In genomic region chr19:16614941-16615340, GRCh38 we compare ENCODE assay signal across 16 cellular contexts. TPM values are rescaled to one million over a fixed set of nuclear protein-coding genes. Genes with fewer than 3 reads are reported as not detected.
DNase-seq lines count a peak whose midpoint lies in the region; ATAC-seq, FAIRE-seq and TF ChIP-seq lines count a peak whose summit lies in the region.
"Had no signal": no experiment of that assay in that cellular context is flagged by ENCODE, and none has a peak within 500 bp of the region (broad histone marks: within the 10 kb centered on the region; RNA-seq: fewer than 3 reads in every experiment).

No MANE protein-coding gene starts in this region.

- peaks cover 47 to 92% (median 72%) of the 10 kb centered on the region in 4 donors for H3K4me1 Mint-ChIP-seq in CD4-positive, alpha-beta memory T cell
- peaks cover 38% of the 10 kb centered on the region for H3K4me1 Mint-ChIP-seq in GM23338
- peaks cover 16% of the 10 kb centered on the region for H3K4me1 Mint-ChIP-seq in astrocyte (ENCODE audit: low read depth, unreplicated experiment)
- peaks cover 45 to 91% (median 83%) of the 10 kb centered on the region in 4 donors for H3K4me1 Mint-ChIP-seq in naive thymus-derived CD8-positive, alpha-beta T cell

- intact Hi-C loops in CD4-positive, alpha-beta memory T cell (cut with micrococcal nuclease), result no loop called here

- H3K4me2 ChIP-seq in GM23338, result no peak overlapping the region
- no peak overlapping the region for H3K4me2 ChIP-seq in astrocyte (ENCODE audit: low read length)

- no peak overlapping the region for H3K4me3 ChIP-seq in CD4-positive, alpha-beta memory T cell (ENCODE audit: low read length in 2 of 2)
- H3K4me3 ChIP-seq in GM23338 (no peak overlapping the region), astrocyte (ENCODE audit: insufficient read depth, low read depth, low read length) (no peak overlapping the region)
- H3K4me3 ChIP-seq: lower lobe of right lung, testis had no signal

- ATAC-seq in GM23338, result peak; percentile 11; the same call in 2 of the 3 replicates
- ATAC-seq in naive thymus-derived CD8-positive, alpha-beta T cell, result peak in 1 of 2 donors; percentile 20
- no peak for ATAC-seq in HG02973 (IDR thresholded peaks at IDR 0.05; ENCODE audit: unreplicated experiment)
- ATAC-seq: esophagus mucosa, lower lobe of right lung, SK-N-SH treated with all-trans-retinoic acid at 6 μM for 48 hours had no signal

- CTCF ChIA-PET in CD4-positive, alpha-beta memory T cell (lab: Charles Lee; ENCODE audit: partially characterized antibody), result interaction anchor here (0.6 kb wide), 1 partner anchor 157 kb away, joined by 3 read pairs; no protein-coding TSS in a partner anchor

- H3K27ac Mint-ChIP-seq in CD4-positive, alpha-beta memory T cell, result peak overlapping the region in 6 of 7 donors; percentile 51 to 86 (median 66)
- H3K27ac Mint-ChIP-seq in GM23338 (no peak overlapping the region), astrocyte (ENCODE audit: unreplicated experiment) (peak overlapping the region; percentile 62)
- peak overlapping the region in 9 of 10 donors; percentile 19 to 90 (median 74) for H3K27ac Mint-ChIP-seq in naive thymus-derived CD8-positive, alpha-beta T cell

- POLR2A ChIA-PET in CD4-positive, alpha-beta memory T cell (lab: Charles Lee; ENCODE audit: partially characterized antibody), result interaction anchor here (1.4 to 1.8 kb wide), 2 partner anchors 42 to 49 kb away, joined by 3 to 5 read pairs; partner anchors contain the start of gene SLC35E1
- POLR2A ChIA-PET in naive thymus-derived CD8-positive, alpha-beta T cell (lab: Charles Lee), result no interaction called here

- H3K36me3 Mint-ChIP-seq in CD4-positive, alpha-beta memory T cell, result peaks cover 0 to 3% of the 10 kb centered on the region in 2 donors
- H3K36me3 Mint-ChIP-seq in GM23338 (ENCODE audit: low read depth) (no peaks in the 10 kb centered on the region; the same call in 2 of the 3 replicates), astrocyte (ENCODE audit: low read depth, unreplicated experiment) (no peaks in the 10 kb centered on the region)
- no peaks in the 10 kb centered on the region for H3K36me3 Mint-ChIP-seq in naive thymus-derived CD8-positive, alpha-beta T cell

- no peak for FAIRE-seq in astrocyte (lab: Jason Lieb, UNC)
- FAIRE-seq: HTR-8/SVneo had no signal

- no peak overlapping the region for H3K27ac ChIP-seq in CD4-positive, alpha-beta memory T cell (ENCODE audit: low read depth, low read length)
- H3K27ac ChIP-seq in GM23338 (ENCODE audit: low read depth), result no peak overlapping the region
- no peak overlapping the region for H3K27ac ChIP-seq in astrocyte (ENCODE audit: low read depth, low read length)
- H3K27ac ChIP-seq: lower lobe of right lung, testis had no signal

- H2AFZ ChIP-seq in GM23338 (no peak overlapping the region), astrocyte (ENCODE audit: low read depth, low read length) (no peak overlapping the region)

- H3K79me2 ChIP-seq in GM23338 (replicated peaks; ENCODE audit: insufficient read depth) (peaks cover 100% of the 10 kb centered on the region), astrocyte (ENCODE audit: insufficient read depth, low read length) (peaks cover 100% of the 10 kb centered on the region)

- no peaks in the 10 kb centered on the region for H3K27me3 Mint-ChIP-seq in CD4-positive, alpha-beta memory T cell
- H3K27me3 Mint-ChIP-seq in GM23338 (ENCODE audit: insufficient read depth, low read depth, poor library complexity) (peaks cover 8% of the 10 kb centered on the region), astrocyte (ENCODE audit: low read depth, unreplicated experiment) (no peaks in the 10 kb centered on the region)
- no peaks in the 10 kb centered on the region for H3K27me3 Mint-ChIP-seq in naive thymus-derived CD8-positive, alpha-beta T cell

- no peaks in the 10 kb centered on the region for H3K36me3 ChIP-seq in CD4-positive, alpha-beta memory T cell (ENCODE audit: insufficient read depth, low read length)
- H3K36me3 ChIP-seq in GM23338 (ENCODE audit: insufficient read depth) (no peaks in the 10 kb centered on the region), astrocyte (ENCODE audit: insufficient read depth, low read length) (no peaks in the 10 kb centered on the region)
- H3K36me3 ChIP-seq: lower lobe of right lung had no signal

- no peak for DNase-seq in CD4-positive, alpha-beta memory T cell
- no peak for DNase-seq in GM23338 (ENCODE audit: low spot score)
- DNase-seq in astrocyte (ENCODE audit: low read depth), result no peak
- DNase-seq in naive thymus-derived CD8-positive, alpha-beta T cell, result no peak
- no peak for DNase-seq in NCI-H524 treated with DMSO at 0.1 percent for 48 hours (lab: John Stamatoyannopoulos, UW)
- no peak for DNase-seq in germinal center (ENCODE audit: low spot score)
- DNase-seq in Ammon's horn (ENCODE audit: low spot score), result no peak
- DNase-seq: activated CD4-positive, CD25-positive, alpha-beta regulatory T cell treated with anti-CD3 and anti-CD28 coated beads, Interleukin-2, amount 50 U/mL, for 72 hours; hypothalamus; lower lobe of right lung; NCI-H2171 treated with DMSO at 0.1 percent for 48 hours; testis had no signal

- H3K4me1 ChIP-seq in CD4-positive, alpha-beta memory T cell (ENCODE audit: insufficient read depth, low read length), result peaks cover 80% of the 10 kb centered on the region
- H3K4me1 ChIP-seq in GM23338 (ENCODE audit: insufficient read depth) (peaks cover 6% of the 10 kb centered on the region; the same call in 1 of the 2 replicates), astrocyte (ENCODE audit: insufficient read depth, low read length) (peaks cover 4% of the 10 kb centered on the region)

- H4K20me1 ChIP-seq in GM23338 (replicated peaks; ENCODE audit: insufficient read depth), result peaks cover 53% of the 10 kb centered on the region
- H4K20me1 ChIP-seq in astrocyte (ENCODE audit: insufficient read depth, low read length), result peaks cover 100% of the 10 kb centered on the region

- H3K27me3 ChIP-seq in CD4-positive, alpha-beta memory T cell (ENCODE audit: insufficient read depth, low read length), result no peaks in the 10 kb centered on the region
- H3K27me3 ChIP-seq in GM23338 (ENCODE audit: insufficient read depth), result no peaks in the 10 kb centered on the region
- H3K27me3 ChIP-seq in astrocyte (ENCODE audit: insufficient read depth, low read length), result no peaks in the 10 kb centered on the region
- H3K27me3 ChIP-seq: testis had no signal

- H3K4me3 Mint-ChIP-seq in CD4-positive, alpha-beta memory T cell, result peak overlapping the region in 4 of 8 donors; percentile 1 to 59 (median 40)
- H3K4me3 Mint-ChIP-seq in GM23338, result no peak overlapping the region
- no peak overlapping the region for H3K4me3 Mint-ChIP-seq in astrocyte (ENCODE audit: unreplicated experiment)
- H3K4me3 Mint-ChIP-seq in naive thymus-derived CD8-positive, alpha-beta T cell, result peak overlapping the region in 9 of 10 donors; percentile 3 to 56 (median 40)

- H3K9me2 ChIP-seq in GM23338 (ENCODE audit: insufficient read depth), result 0 out of 2 replicates have a peak, but pooled peaks cover 6% of the 10 kb centered on the region

- no peaks in the 10 kb centered on the region for H3F3A ChIP-seq in GM23338 (replicated peaks; ENCODE audit: low read depth)

- no peaks in the 10 kb centered on the region for H3K9me3 ChIP-seq in CD4-positive, alpha-beta memory T cell (ENCODE audit: control insufficient read depth in 1 of 2, low read length in 2 of 2)
- no peaks in the 10 kb centered on the region for H3K9me3 ChIP-seq in astrocyte (ENCODE audit: insufficient read depth, low read depth, low read length)
- H3K9me3 ChIP-seq: lower lobe of right lung, testis had no signal

- TF ChIP-seq CTCF in GM23338 (conservative IDR thresholded peaks at IDR 0.05; ENCODE audit: low read depth in 2 of 2) (no peak), astrocyte (IDR thresholded peaks at IDR 0.05; ENCODE audit: insufficient read depth, low read depth, low read length) (no peak)

- H3K9ac ChIP-seq in astrocyte (ENCODE audit: low read length), result no peak overlapping the region

- no peaks in the 10 kb centered on the region for H3K9me3 Mint-ChIP-seq in CD4-positive, alpha-beta memory T cell
- H3K9me3 Mint-ChIP-seq in GM23338 (no peaks in the 10 kb centered on the region), astrocyte (ENCODE audit: unreplicated experiment) (no peaks in the 10 kb centered on the region)
- no peaks in the 10 kb centered on the region for H3K9me3 Mint-ChIP-seq in naive thymus-derived CD8-positive, alpha-beta T cell

TF ChIP-seq in GM23338, 12 proteins besides CTCF, POLR2A, EP300 and RAD21:
- TF ChIP-seq CREB1 (CRISPR knock-in tag; IDR thresholded peaks at IDR 0.05; ENCODE audit: low read depth), result no peak
- no peak for TF ChIP-seq EZH2phosphoT487 (IDR thresholded peaks at IDR 0.05; ENCODE audit: unreplicated experiment)
- no peak for TF ChIP-seq POLR2AphosphoS5 (IDR thresholded peaks at IDR 0.05; ENCODE audit: low read depth)

RNA-seq across cellular contexts. Expression of gene MED26, which starts 13.1 kb away (rescaled TPM):
- 10 to 100 TPM; 17.8 to 18.6 TPM for total RNA-seq in CD4-positive, alpha-beta memory T cell
- 1 to 10 TPM; 3.3 to 4.6 TPM for polyA plus RNA-seq in CD4-positive, alpha-beta memory T cell
- 13.1 and 15.4 TPM in 2 replicates for total RNA-seq in GM23338 (2014; rRNA removed; shearing (Covaris generic))
- polyA plus RNA-seq in GM23338 (2016; fragmentation: Nextera tagmentation; extraction: Ambion mirVana), result 7.4 and 8.6 TPM in 2 replicates
- total RNA-seq in astrocyte, result 11.8 and 15.0 TPM in 2 replicates
- 10 to 100 TPM; 16.5 to 18.5 TPM for total RNA-seq in naive thymus-derived CD8-positive, alpha-beta T cell
- 1 to 10 TPM; 2.7 to 3.9 (median 3.1) TPM for polyA plus RNA-seq in naive thymus-derived CD8-positive, alpha-beta T cell

RNA-seq across cellular contexts. Expression of gene SLC35E1, which starts 42.7 kb away (rescaled TPM):
- total RNA-seq in CD4-positive, alpha-beta memory T cell, result 10 to 100 TPM; 38.8 TPM
- polyA plus RNA-seq in CD4-positive, alpha-beta memory T cell, result 10 to 100 TPM; 15.3 to 31.8 TPM
- total RNA-seq in GM23338 (2014; rRNA removed; shearing (Covaris generic)), result 24.1 and 30.3 TPM in 2 replicates
- polyA plus RNA-seq in GM23338 (2016; fragmentation: Nextera tagmentation; extraction: Ambion mirVana), result 16.2 and 17.0 TPM in 2 replicates
- 63.1 and 66.2 TPM in 2 replicates for total RNA-seq in astrocyte
- 10 to 100 TPM; 31.5 to 34.2 TPM for total RNA-seq in naive thymus-derived CD8-positive, alpha-beta T cell
- polyA plus RNA-seq in naive thymus-derived CD8-positive, alpha-beta T cell, result 10 to 100 TPM; 13.6 to 22.3 (median 16.1) TPM

RNA-seq across cellular contexts. Expression of gene SMIM7, which starts 45.0 kb away (rescaled TPM):
- 10 to 100 TPM; 89.3 to 94.1 TPM for total RNA-seq in CD4-positive, alpha-beta memory T cell
- polyA plus RNA-seq in CD4-positive, alpha-beta memory T cell, result 10 to 100 TPM; 59.6 to 66.9 TPM
- 64.2 and 81.7 TPM in 2 replicates for total RNA-seq in GM23338 (2014; rRNA removed; shearing (Covaris generic))
- 84.5 and 91.3 TPM in 2 replicates for polyA plus RNA-seq in GM23338 (2016; fragmentation: Nextera tagmentation; extraction: Ambion mirVana)
- 45.3 and 49.4 TPM in 2 replicates for total RNA-seq in astrocyte
- total RNA-seq in naive thymus-derived CD8-positive, alpha-beta T cell, result 100 to 1,000 TPM; 102 to 104 TPM
- 10 to 100 TPM; 52.7 to 76.5 (median 63.9) TPM for polyA plus RNA-seq in naive thymus-derived CD8-positive, alpha-beta T cell

RNA-seq across cellular contexts. Expression of gene TMEM38A, which starts 46.0 kb away (rescaled TPM):
- under 1 TPM; 0.67 to 0.99 TPM for total RNA-seq in CD4-positive, alpha-beta memory T cell
- 1 to 10 TPM in 1 of 2 donors, under 1 TPM in 1; 0.22 to 1.2 TPM for polyA plus RNA-seq in CD4-positive, alpha-beta memory T cell
- total RNA-seq in GM23338 (2014; rRNA removed; shearing (Covaris generic)), result 11.3 and 14.1 TPM in 2 replicates
- 5.9 and 7.6 TPM in 2 replicates for polyA plus RNA-seq in GM23338 (2016; fragmentation: Nextera tagmentation; extraction: Ambion mirVana)
- total RNA-seq in astrocyte, result 1.9 and 2.2 TPM in 2 replicates
- total RNA-seq in naive thymus-derived CD8-positive, alpha-beta T cell, result 1 to 10 TPM; 1.5 to 2.5 TPM
- polyA plus RNA-seq in naive thymus-derived CD8-positive, alpha-beta T cell, result under 1 TPM in 2 of 3 donors, not detected in 1; 0.22 to 0.28 TPM

Comparison
In these comparisons a context has a peak if more than half of its experiments do, and no peak if none do; other contexts are left out.
1. H3K4me3 Mint-ChIP-seq: peak in naive thymus-derived CD8-positive, alpha-beta T cell (9 of 10); none in GM23338 (single experiment) and astrocyte (single experiment).